Comparison of ENCODE assay signal across 20 cellular contexts in the genomic region with DNA sequence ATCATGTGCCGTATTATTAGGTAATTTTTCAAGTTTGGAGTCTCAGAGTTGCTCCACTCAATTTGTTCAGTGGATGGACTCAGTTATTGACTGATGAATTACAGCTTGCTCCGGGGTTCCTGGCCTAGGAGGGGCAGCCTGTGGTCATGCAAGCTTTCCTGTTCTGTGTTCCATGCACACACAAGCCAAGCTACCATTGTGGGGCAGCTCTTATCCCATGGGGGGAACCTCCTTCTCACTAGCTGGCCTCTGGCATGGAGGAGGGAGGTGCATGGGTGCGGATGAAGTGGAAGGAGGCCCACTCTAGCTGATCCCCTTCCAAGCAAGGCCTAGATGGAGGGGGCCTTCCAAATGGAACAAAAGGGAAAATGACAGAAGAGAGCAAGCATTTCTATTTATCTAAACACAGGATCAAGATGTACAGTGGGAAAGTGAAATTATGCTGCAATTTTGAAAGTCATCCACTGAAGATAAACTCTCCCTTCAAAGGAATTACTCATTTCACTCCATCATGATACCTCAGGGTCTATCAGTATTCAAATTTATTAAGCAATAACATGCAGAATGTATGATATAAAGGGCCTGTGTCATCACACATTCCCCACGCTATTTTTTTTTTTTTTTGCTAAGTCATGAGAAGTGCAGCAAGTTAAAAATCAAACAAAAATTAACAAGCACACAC.
A peak's percentile ranks its signal among the peaks of the same experiment; 100 is the strongest.
DNase-seq lines count a peak whose midpoint lies in the region; ATAC-seq, FAIRE-seq and TF ChIP-seq lines count a peak whose summit lies in the region.
"Had no signal": no experiment of that assay in that cellular context is flagged by ENCODE, and none has a peak within 500 bp of the region (broad histone marks: within the 10 kb centered on the region; RNA-seq: fewer than 3 reads in every experiment).

No MANE protein-coding gene starts in this region.

- no peak overlapping the region for H2AFZ ChIP-seq in astrocyte (ENCODE audit: low read depth, low read length)
- H2AFZ ChIP-seq: parathyroid adenoma had no signal

- H3K4me3 ChIP-seq in astrocyte (ENCODE audit: insufficient read depth, low read depth, low read length): no peak overlapping the region
- no peak overlapping the region for H3K4me3 ChIP-seq in ascending aorta
- H3K4me3 ChIP-seq: left lung had no signal

- H3K27me3 Mint-ChIP-seq in astrocyte (ENCODE audit: low read depth, unreplicated experiment): peaks cover 75% of the 10 kb centered on the region
- peaks cover 64% of the 10 kb centered on the region for H3K27me3 Mint-ChIP-seq in CD4-positive, alpha-beta T cell
- H3K27me3 Mint-ChIP-seq in activated naive CD8-positive, alpha-beta T cell treated with anti-CD3 and anti-CD28 coated beads for 36 hours: peaks cover 62% of the 10 kb centered on the region

- H3K36me3 Mint-ChIP-seq in astrocyte (ENCODE audit: low read depth, unreplicated experiment): no peaks in the 10 kb centered on the region
- no peaks in the 10 kb centered on the region for H3K36me3 Mint-ChIP-seq in CD4-positive, alpha-beta T cell (ENCODE audit: low read depth)
- no peaks in the 10 kb centered on the region for H3K36me3 Mint-ChIP-seq in activated naive CD8-positive, alpha-beta T cell treated with anti-CD3 and anti-CD28 coated beads for 36 hours

- H3K27me3 ChIP-seq in astrocyte (ENCODE audit: insufficient read depth, low read length): peaks cover 44% of the 10 kb centered on the region
- H3K27me3 ChIP-seq in CD4-positive, alpha-beta T cell (ENCODE audit: control insufficient read depth, insufficient read depth, low read length): peaks cover 34% of the 10 kb centered on the region
- no peaks in the 10 kb centered on the region for H3K27me3 ChIP-seq in ascending aorta

- no peak for FAIRE-seq in astrocyte (lab: Jason Lieb, UNC)
- FAIRE-seq: colon, G401.6 had no signal

- H3K9ac ChIP-seq in astrocyte (ENCODE audit: low read length): no peak overlapping the region
- H3K9ac ChIP-seq: parathyroid adenoma had no signal

- no peak overlapping the region for H3K27ac Mint-ChIP-seq in astrocyte (ENCODE audit: unreplicated experiment)
- no peak overlapping the region for H3K27ac Mint-ChIP-seq in CD4-positive, alpha-beta T cell
- H3K27ac Mint-ChIP-seq in activated naive CD8-positive, alpha-beta T cell treated with anti-CD3 and anti-CD28 coated beads for 36 hours: no peak overlapping the region
- H3K27ac Mint-ChIP-seq: activated CD4-positive, alpha-beta T cell treated with anti-CD3 and anti-CD28 coated beads for 36 hours had no signal

- H3K36me3 ChIP-seq in astrocyte (ENCODE audit: insufficient read depth, low read length) (no peaks in the 10 kb centered on the region), ascending aorta (no peaks in the 10 kb centered on the region)
- H3K36me3 ChIP-seq: BE2C, left lung had no signal

- H3K4me1 ChIP-seq in astrocyte (ENCODE audit: insufficient read depth, low read length): peaks cover 3% of the 10 kb centered on the region
- peaks cover 3 to 4% of the 10 kb centered on the region in 2 donors for H3K4me1 ChIP-seq in ascending aorta
- H3K4me1 ChIP-seq: BE2C had no signal

- H3K9me3 ChIP-seq in astrocyte (ENCODE audit: insufficient read depth, low read depth, low read length): no peaks in the 10 kb centered on the region
- H3K9me3 ChIP-seq in CD4-positive, alpha-beta T cell (ENCODE audit: control insufficient read depth, low read length): no peaks in the 10 kb centered on the region
- H3K9me3 ChIP-seq in ascending aorta: no peaks in the 10 kb centered on the region
- H3K9me3 ChIP-seq: BE2C, left lung had no signal

- H3K4me3 Mint-ChIP-seq in astrocyte (ENCODE audit: unreplicated experiment): no peak overlapping the region
- no peak overlapping the region for H3K4me3 Mint-ChIP-seq in CD4-positive, alpha-beta T cell
- no peak overlapping the region for H3K4me3 Mint-ChIP-seq in activated naive CD8-positive, alpha-beta T cell treated with anti-CD3 and anti-CD28 coated beads for 36 hours
- H3K4me3 Mint-ChIP-seq: activated CD4-positive, alpha-beta T cell treated with anti-CD3 and anti-CD28 coated beads for 36 hours had no signal

- peaks cover 10% of the 10 kb centered on the region for H3K4me1 Mint-ChIP-seq in astrocyte (ENCODE audit: low read depth, unreplicated experiment)
- peaks cover 7% of the 10 kb centered on the region for H3K4me1 Mint-ChIP-seq in CD4-positive, alpha-beta T cell (ENCODE audit: low read depth)
- H3K4me1 Mint-ChIP-seq in activated naive CD8-positive, alpha-beta T cell treated with anti-CD3 and anti-CD28 coated beads for 36 hours: peaks cover 14% of the 10 kb centered on the region

- intact Hi-C loops in CD4-positive, alpha-beta T cell (cut with DNase I, micrococcal nuclease): no loop called here
- intact Hi-C loops in ascending aorta (cut with DNase I): no loop called here

- no peak overlapping the region for H3K27ac ChIP-seq in astrocyte (ENCODE audit: low read depth, low read length)
- no peak overlapping the region for H3K27ac ChIP-seq in CD4-positive, alpha-beta T cell (ENCODE audit: low read depth, low read length)
- H3K27ac ChIP-seq in ascending aorta: no peak overlapping the region
- H3K27ac ChIP-seq: left lung, parathyroid adenoma had no signal

- no peaks in the 10 kb centered on the region for H3K79me2 ChIP-seq in astrocyte (ENCODE audit: insufficient read depth, low read length)
- H3K79me2 ChIP-seq: parathyroid adenoma had no signal

- no peak for TF ChIP-seq CTCF in astrocyte (IDR thresholded peaks at IDR 0.05; ENCODE audit: insufficient read depth, low read depth, low read length)
- TF ChIP-seq CTCF in CD4-positive, alpha-beta T cell (IDR thresholded peaks at IDR 0.05): no peak
- no peak for TF ChIP-seq CTCF in ascending aorta (IDR thresholded peaks at IDR 0.05)

- CTCF ChIA-PET in CD4-positive, alpha-beta T cell (lab: Charles Lee): no interaction called here

- no peak overlapping the region for H3K4me2 ChIP-seq in astrocyte (ENCODE audit: low read length)

- POLR2A ChIA-PET in CD4-positive, alpha-beta T cell (lab: Charles Lee): no interaction called here

- peak; percentile 29 for DNase-seq in DMS79 treated with DMSO at 0.1 percent for 48 hours (lab: John Stamatoyannopoulos, UW)
- DNase-seq in DMS79 (lab: John Stamatoyannopoulos, UW): no peak
- peak; percentile 8 for DNase-seq in astrocyte (ENCODE audit: low read depth)
- DNase-seq in iris pigment epithelial cell (ENCODE audit: low read depth): peak; percentile 12
- DNase-seq in stimulated activated naive CD8-positive, alpha-beta T cell treated with anti-CD3 and anti-CD28 coated beads, Interleukin-15, Interleukin-2, amounts not matched to agents 100 U/mL and 50 U/mL, for 24 hours: no peak
- no peak for DNase-seq in CD4-positive, alpha-beta T cell
- no peak for DNase-seq in activated naive CD8-positive, alpha-beta T cell treated with anti-CD3 and anti-CD28 coated beads for 36 hours
- no peak for DNase-seq in ascending aorta (ENCODE audit: low spot score in 2 of 2)
- DNase-seq: 8988T; activated CD4-positive, alpha-beta T cell treated with anti-CD3 and anti-CD28 coated beads for 36 hours; activated gamma-delta T cell; BE2C; HCEC 1CT; KBM-7; NCI-H524 treated with DMSO at 0.1 percent for 48 hours; stimulated activated CD4-positive, alpha-beta T cell treated with anti-CD3 and anti-CD28 coated beads, Interleukin-4, amount 100 ng/mL, for 4 hours had no signal

- no peaks in the 10 kb centered on the region for H4K20me1 ChIP-seq in astrocyte (ENCODE audit: insufficient read depth, low read length)

- no peaks in the 10 kb centered on the region for H3K9me3 Mint-ChIP-seq in astrocyte (ENCODE audit: unreplicated experiment)
- H3K9me3 Mint-ChIP-seq in CD4-positive, alpha-beta T cell: no peaks in the 10 kb centered on the region
- no peaks in the 10 kb centered on the region for H3K9me3 Mint-ChIP-seq in activated naive CD8-positive, alpha-beta T cell treated with anti-CD3 and anti-CD28 coated beads for 36 hours

- ATAC-seq in stimulated activated naive CD8-positive, alpha-beta T cell treated with anti-CD3 and anti-CD28 coated beads, Interleukin-15, Interleukin-2, amounts not matched to agents 100 U/mL and 50 U/mL, for 24 hours: peak; percentile 16
- no peak for ATAC-seq in CD4-positive, alpha-beta T cell (ENCODE audit: poor library complexity)
- ATAC-seq: activated CD4-positive, alpha-beta T cell treated with anti-CD3 and anti-CD28 coated beads for 36 hours had no signal

Comparison
In these comparisons a context has a peak if more than half of its experiments do, and no peak if none do; other contexts are left out.
1. DNase-seq: peak in DMS79 treated with DMSO at 0.1 percent for 48 hours (single experiment), astrocyte (single experiment) and iris pigment epithelial cell (single experiment); none in DMS79 (single experiment), stimulated activated naive CD8-positive, alpha-beta T cell treated with anti-CD3 and anti-CD28 coated beads, Interleukin-15, Interleukin-2, amounts not matched to agents 100 U/mL and 50 U/mL, for 24 hours (single experiment), CD4-positive, alpha-beta T cell (0 of 10), activated naive CD8-positive, alpha-beta T cell treated with anti-CD3 and anti-CD28 coated beads for 36 hours (single experiment) and ascending aorta (0 of 2).